ENCODE assay signal across 9 cellular contexts in the genomic region with DNA sequence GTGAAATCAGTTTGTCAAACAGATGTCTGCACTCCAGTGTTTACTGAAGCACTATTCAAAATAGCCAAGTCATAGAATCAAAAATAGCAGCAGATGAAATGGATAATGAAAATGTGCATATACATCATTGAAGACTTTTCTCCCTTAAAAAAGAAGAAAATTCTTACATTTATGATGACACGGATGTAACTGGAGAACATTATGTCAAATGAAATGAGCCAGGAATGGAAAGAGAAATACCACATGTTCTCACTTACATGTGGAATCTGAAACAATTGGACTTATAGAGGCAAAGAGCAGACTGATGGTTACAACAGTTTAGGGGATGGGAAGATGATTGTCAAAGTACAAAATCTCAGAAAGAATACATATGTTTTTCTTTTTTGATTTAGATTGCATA. TPM values are rescaled to one million over a fixed set of nuclear protein-coding genes. Genes with fewer than 3 reads are reported as not detected.
"Had no signal": no experiment of that assay in that cellular context is flagged by ENCODE, and none has a peak within 500 bp of the region (broad histone marks: within the 10 kb centered on the region; RNA-seq: fewer than 3 reads in every experiment).

No MANE protein-coding gene starts in this region.

- H2AFZ ChIP-seq: GM23248 had no signal

- H3K4me1 ChIP-seq: HAP-1 had no signal

- H3K4me3 ChIP-seq: GM23248, HAP-1 had no signal

- H3K36me3 ChIP-seq: HAP-1 had no signal

- H3K27ac ChIP-seq: GM23248, HL-60 had no signal

- DNase-seq: GM23248, GOT3, HFFc6, KBM-7 had no signal

- H3K9ac ChIP-seq: GM23248 had no signal

- ATAC-seq: HCT116, HepG2 had no signal

- H3K9me3 ChIP-seq: HAP-1 had no signal

RNA-seq across cellular contexts. Expression of a gene that starts 21.5 kb away (rescaled TPM):
- total RNA-seq: GM23248 had no signal
- polyA plus RNA-seq: GM23248, HepG2, IgD-negative memory B cell had no signal
